26 cellular contexts compared by ENCODE assay signal in the genomic region with DNA sequence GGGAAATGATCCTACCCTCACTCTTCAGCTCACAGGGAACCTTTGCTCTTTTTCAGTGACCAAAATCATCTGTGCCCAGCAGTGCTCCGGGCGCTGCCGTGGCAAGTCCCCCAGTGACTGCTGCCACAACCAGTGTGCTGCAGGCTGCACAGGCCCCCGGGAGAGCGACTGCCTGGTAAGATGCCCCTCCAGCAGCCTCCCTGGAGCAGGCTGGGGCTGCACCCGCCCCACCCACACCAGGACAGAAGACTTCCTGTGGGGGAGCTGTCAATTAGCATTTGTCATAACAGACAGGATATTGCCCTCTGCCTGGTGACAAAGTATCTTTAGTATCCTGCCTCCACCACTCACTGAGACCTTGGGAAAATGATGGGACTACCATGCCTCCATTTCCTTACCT.
DNase-seq lines count a peak whose midpoint lies in the region; ATAC-seq and TF ChIP-seq lines count a peak whose summit lies in the region.
"Had no signal": no experiment of that assay in that cellular context is flagged by ENCODE, and none has a peak within 500 bp of the region (broad histone marks: within the 10 kb centered on the region; RNA-seq: fewer than 3 reads in every experiment).

No MANE protein-coding gene starts in this region.

- no peak overlapping the region for H3K27ac ChIP-seq in DND-41 (ENCODE audit: low read length)
- H3K27ac ChIP-seq in RWPE1 = peak overlapping the region; percentile 28
- H3K27ac ChIP-seq: HL-60, SJSA1 had no signal

- TF ChIP-seq CTCF in DND-41 (IDR thresholded peaks at IDR 0.05; ENCODE audit: borderline replicate concordance, extremely low read depth, low read length, poor library complexity, severe bottlenecking) (no peak), RWPE1 (conservative IDR thresholded peaks at IDR 0.05; ENCODE audit: low read depth) (no peak), omental fat pad (IDR thresholded peaks at IDR 0.05) (no peak)

- H2AFZ ChIP-seq in DND-41 (ENCODE audit: low read depth, low read length) = no peak overlapping the region
- H2AFZ ChIP-seq: GM23338 had no signal

- no peak overlapping the region for H3K9ac ChIP-seq in DND-41 (ENCODE audit: low read depth, low read length)

- H3K9me3 ChIP-seq in DND-41 (ENCODE audit: insufficient read depth, low read length, severe bottlenecking) = no peaks in the 10 kb centered on the region
- H3K9me3 ChIP-seq: SJSA1 had no signal

- H3K27me3 ChIP-seq in DND-41 (ENCODE audit: insufficient read depth, low read length, poor library complexity) (peaks cover 2% of the 10 kb centered on the region), H7 (ENCODE audit: control insufficient read depth, insufficient read depth, low read length) (no peaks in the 10 kb centered on the region)
- H3K27me3 ChIP-seq: SJSA1 had no signal

- POLR2A ChIA-PET in RWPE1 (lab: Yijun Ruan, JAX; ENCODE audit: low non-redundant PET) = no interaction called here

- DNase-seq in DND-41 (peak; percentile 23), H7 (peak; percentile 36), RWPE1 (ENCODE audit: low spot score) (no peak), omental fat pad (ENCODE audit: low spot score) (no peak), SHP77 (lab: John Stamatoyannopoulos, UW) (no peak), AG08395 (ENCODE audit: low spot score) (no peak)
- DNase-seq: C1 segment of cervical spinal cord; CD8-positive, alpha-beta T cell; EL; GF-D8; KBM-7; NCI-H1092 treated with DMSO at 0.1 percent for 48 hours; NCI-H1436 treated with DMSO at 0.1 percent for 48 hours; NCI-H2029; NCI-H2171; NCI-H345; NCI-H524; NCI-H774; NK-92 treated with Interleukin-12 subunit alpha and Interleukin-12 subunit beta, amount 100 ng/mL, for 24 hours had no signal

- H3K4me3 ChIP-seq in DND-41 (ENCODE audit: low read depth in 1 of 2, low read length in 2 of 2) = no peak overlapping the region
- no peak overlapping the region for H3K4me3 ChIP-seq in H7 (ENCODE audit: insufficient read depth, low read depth, low read length)
- H3K4me3 ChIP-seq: GM23338, SJSA1 had no signal

- H4K20me1 ChIP-seq in DND-41 (ENCODE audit: insufficient read depth, low read length) = no peaks in the 10 kb centered on the region

- no peaks in the 10 kb centered on the region for H3K4me1 ChIP-seq in DND-41 (ENCODE audit: insufficient read depth, low read length)

- CTCF ChIA-PET in RWPE1 (lab: Yijun Ruan, JAX) = no interaction called here

- H3K4me2 ChIP-seq in DND-41 (ENCODE audit: insufficient read depth, low read length) = no peak overlapping the region
- H3K4me2 ChIP-seq: GM23338 had no signal

- ATAC-seq in DND-41 (ENCODE audit: insufficient read depth, low read depth) (peak; percentile 77), omental fat pad (ENCODE audit: low FRiP score) (peak; percentile 28), GM21619 (IDR thresholded peaks at IDR 0.05; ENCODE audit: unreplicated experiment) (no peak), HG03520 (IDR thresholded peaks at IDR 0.05; ENCODE audit: unreplicated experiment) (no peak)
- ATAC-seq: CD8-positive, alpha-beta T cell; GM23338; HepG2; Panc1 had no signal

- H3K36me3 ChIP-seq in DND-41 (ENCODE audit: insufficient read depth, low read length) (no peaks in the 10 kb centered on the region), H7 (replicated peaks; ENCODE audit: control insufficient read depth, insufficient read depth, low read length) (no peaks in the 10 kb centered on the region)

- no peaks in the 10 kb centered on the region for H3K79me2 ChIP-seq in DND-41 (ENCODE audit: insufficient read depth, low read length)

Comparison
In these comparisons a context has a peak if more than half of its experiments do, and no peak if none do; other contexts are left out.
1. ATAC-seq: peak in DND-41 (single experiment) and omental fat pad (single experiment); none in GM21619 (single experiment) and HG03520 (single experiment).
2. DNase-seq: peak in DND-41 (single experiment) and H7 (single experiment); none in RWPE1 (single experiment), omental fat pad (single experiment), SHP77 (0 of 2) and AG08395 (single experiment).